Comparison of ENCODE assay signal across 20 cellular contexts in the genomic region with DNA sequence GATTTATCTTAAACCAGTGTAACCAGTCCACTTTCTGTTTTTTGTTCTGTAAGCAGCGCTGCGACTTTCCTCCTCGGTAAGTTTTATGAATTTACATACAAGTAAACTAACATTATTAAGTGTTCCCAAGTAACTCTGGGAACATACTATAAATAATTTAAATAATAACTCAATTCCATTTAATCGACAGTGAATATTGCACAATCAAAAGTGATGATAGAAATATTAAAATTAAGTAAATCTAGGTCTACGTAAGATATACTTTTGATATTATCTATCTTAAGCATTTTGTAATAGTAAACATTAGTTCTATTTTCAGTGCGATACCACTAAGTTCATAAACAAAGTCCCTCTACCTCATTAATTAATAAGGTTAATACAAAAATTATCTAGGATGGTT. TPM values are rescaled to one million over a fixed set of nuclear protein-coding genes. Genes with fewer than 3 reads are reported as not detected.
"Had no signal": no experiment of that assay in that cellular context is flagged by ENCODE, and none has a peak within 500 bp of the region (broad histone marks: within the 10 kb centered on the region; RNA-seq: fewer than 3 reads in every experiment).

No MANE protein-coding gene starts in this region.

- H3K27ac ChIP-seq: ascending aorta had no signal

- FAIRE-seq: islet of Langerhans, urothelium cell line had no signal

- H3K4me3 Mint-ChIP-seq: activated CD4-positive, alpha-beta memory T cell treated with anti-CD3 and anti-CD28 coated beads, Interleukin-2, amount 10 ng/mL, durations not matched to agents 7 days and 5 days; activated CD4-positive, alpha-beta T cell treated with anti-CD3 and anti-CD28 coated beads for 36 hours; activated naive CD8-positive, alpha-beta T cell treated with anti-CD3 and anti-CD28 coated beads, Interleukin-2, amount 10 ng/mL, durations not matched to agents 7 days and 5 days; activated T-cell treated with anti-CD3 and anti-CD28 coated beads, Interleukin-2, amount 50 U/mL, for 72 hours; dendritic cell treated with granulocyte-macrophage colony-stimulating factor and Interleukin-4, amounts not matched to agents 40 ng/mL and 50 ng/mL, for 4 days; endodermal cell; naive B cell; stimulated activated naive CD8-positive, alpha-beta T cell treated with anti-CD3 and anti-CD28 coated beads, Interleukin-15, Interleukin-2, amounts not matched to agents 100 ng/mL and 50 ng/mL, for 24 hours had no signal

- H3K27ac Mint-ChIP-seq: activated CD4-positive, alpha-beta memory T cell treated with anti-CD3 and anti-CD28 coated beads, Interleukin-2, amount 10 ng/mL, durations not matched to agents 7 days and 5 days; activated CD4-positive, alpha-beta T cell treated with anti-CD3 and anti-CD28 coated beads for 36 hours; activated naive CD8-positive, alpha-beta T cell treated with anti-CD3 and anti-CD28 coated beads, Interleukin-2, amount 10 ng/mL, durations not matched to agents 7 days and 5 days; activated T-cell treated with anti-CD3 and anti-CD28 coated beads, Interleukin-2, amount 50 U/mL, for 72 hours; dendritic cell treated with granulocyte-macrophage colony-stimulating factor and Interleukin-4, amounts not matched to agents 40 ng/mL and 50 ng/mL, for 4 days; endodermal cell; naive B cell; stimulated activated naive CD8-positive, alpha-beta T cell treated with anti-CD3 and anti-CD28 coated beads, Interleukin-15, Interleukin-2, amounts not matched to agents 100 ng/mL and 50 ng/mL, for 24 hours had no signal

- H3K9me3 Mint-ChIP-seq: activated CD4-positive, alpha-beta memory T cell treated with anti-CD3 and anti-CD28 coated beads, Interleukin-2, amount 10 ng/mL, durations not matched to agents 7 days and 5 days; activated naive CD8-positive, alpha-beta T cell treated with anti-CD3 and anti-CD28 coated beads, Interleukin-2, amount 10 ng/mL, durations not matched to agents 7 days and 5 days; activated T-cell treated with anti-CD3 and anti-CD28 coated beads, Interleukin-2, amount 50 U/mL, for 72 hours; dendritic cell treated with granulocyte-macrophage colony-stimulating factor and Interleukin-4, amounts not matched to agents 40 ng/mL and 50 ng/mL, for 4 days; endodermal cell; stimulated activated naive CD8-positive, alpha-beta T cell treated with anti-CD3 and anti-CD28 coated beads, Interleukin-15, Interleukin-2, amounts not matched to agents 100 ng/mL and 50 ng/mL, for 24 hours had no signal

- H3K36me3 Mint-ChIP-seq: activated naive CD8-positive, alpha-beta T cell treated with anti-CD3 and anti-CD28 coated beads, Interleukin-2, amount 10 ng/mL, durations not matched to agents 7 days and 5 days had no signal

- ATAC-seq: activated CD4-positive, alpha-beta T cell treated with anti-CD3 and anti-CD28 coated beads for 36 hours; activated T-cell treated with anti-CD3 and anti-CD28 coated beads, Interleukin-2, amount 50 U/mL, for 72 hours; sciatic nerve had no signal

- H3K4me1 Mint-ChIP-seq: activated CD4-positive, alpha-beta memory T cell treated with anti-CD3 and anti-CD28 coated beads, Interleukin-2, amount 10 ng/mL, durations not matched to agents 7 days and 5 days; activated naive CD8-positive, alpha-beta T cell treated with anti-CD3 and anti-CD28 coated beads, Interleukin-2, amount 10 ng/mL, durations not matched to agents 7 days and 5 days; naive B cell had no signal

- H3K27me3 ChIP-seq: ascending aorta had no signal

- DNase-seq: activated CD4-positive, alpha-beta memory T cell treated with anti-CD3 and anti-CD28 coated beads, Interleukin-2, amount 10 ng/mL, durations not matched to agents 7 days and 5 days; activated CD4-positive, alpha-beta T cell treated with anti-CD3 and anti-CD28 coated beads for 36 hours; activated CD8-positive, alpha-beta memory T cell treated with anti-CD3 and anti-CD28 coated beads, Interleukin-2, amount 50 U/mL, for 4 hours; activated gamma-delta T cell treated with Interleukin-2 at 50 U/mL for 16 hours; activated naive CD8-positive, alpha-beta T cell treated with anti-CD3 and anti-CD28 coated beads, Interleukin-2, amount 10 ng/mL, durations not matched to agents 7 days and 5 days; activated T-cell treated with anti-CD3 and anti-CD28 coated beads, Interleukin-2, amount 50 U/mL, for 72 hours; central memory CD4-positive, alpha-beta T cell; endodermal cell; glutamatergic neuron; left ventricle myocardium superior; naive B cell; stimulated activated CD4-positive, alpha-beta T cell treated with anti-CD3 and anti-CD28 coated beads, Interleukin-4, amount 100 ng/mL, for 1 hour; stimulated activated CD8-positive, alpha-beta memory T cell treated with anti-CD3 and anti-CD28 coated beads, Interleukin-4, amount 100 ng/mL, for 48 hours; T-helper 9 cell had no signal

- H3K9me3 ChIP-seq: ascending aorta had no signal

RNA-seq across cellular contexts. Expression of a gene that starts 7.8 kb away (rescaled TPM):
- total RNA-seq: activated CD4-positive, alpha-beta memory T cell treated with anti-CD3 and anti-CD28 coated beads, Interleukin-2, amount 10 ng/mL, durations not matched to agents 7 days and 5 days; activated CD4-positive, alpha-beta T cell treated with anti-CD3 and anti-CD28 coated beads for 36 hours; activated naive CD8-positive, alpha-beta T cell treated with anti-CD3 and anti-CD28 coated beads, Interleukin-2, amount 10 ng/mL, durations not matched to agents 7 days and 5 days; activated T-cell treated with anti-CD3 and anti-CD28 coated beads, Interleukin-2, amount 50 U/mL, for 72 hours had no signal
